Comparison of ENCODE assay signal across 9 cellular contexts in the genomic region with DNA sequence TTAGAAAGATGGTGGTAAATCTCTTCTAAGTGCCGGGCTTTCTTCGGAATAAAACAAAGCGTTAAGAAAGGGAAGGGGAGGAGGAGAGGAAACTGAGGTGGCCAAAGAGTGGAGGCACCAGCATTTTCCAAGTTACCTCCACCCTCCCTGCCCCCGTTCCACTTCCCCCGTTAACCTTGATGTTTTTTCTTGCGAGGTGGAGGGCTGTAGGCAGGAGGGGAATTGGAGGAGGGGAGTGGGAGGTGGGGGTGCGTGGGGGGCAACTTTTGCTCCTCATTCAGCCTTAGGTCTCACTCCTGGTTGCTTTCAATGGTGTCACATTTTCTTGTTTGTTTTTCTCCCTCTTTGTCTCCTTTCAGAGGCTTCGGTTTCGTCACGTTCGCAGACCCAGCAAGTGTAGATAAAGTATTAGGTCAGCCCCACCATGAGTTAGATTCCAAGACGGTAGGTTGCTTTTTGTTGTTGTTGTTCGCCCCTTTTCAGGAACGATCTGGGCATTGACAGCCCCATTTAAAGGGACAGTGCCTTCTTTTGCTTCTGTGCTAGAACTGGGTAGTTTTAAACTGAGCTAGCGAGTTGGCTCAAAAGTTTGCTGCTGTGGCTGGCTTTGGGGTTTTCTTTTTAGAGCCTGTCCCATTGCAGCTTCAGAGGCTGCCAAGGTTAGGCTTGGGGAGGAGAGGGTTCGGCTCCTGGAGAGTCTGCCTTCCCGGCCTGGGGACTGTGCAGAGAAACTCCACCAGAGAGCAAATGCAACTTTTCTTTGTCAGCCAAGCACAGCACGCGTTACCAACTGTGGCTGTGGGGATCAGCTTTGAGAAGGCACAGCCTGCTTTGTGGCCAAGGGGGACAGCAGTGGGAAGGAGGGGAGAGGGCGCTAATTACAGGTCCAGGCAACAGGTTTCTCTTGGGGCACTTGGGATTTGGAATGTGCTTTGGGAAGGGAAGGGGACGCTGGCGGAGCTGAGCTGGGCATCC. TPM values are rescaled to one million over a fixed set of nuclear protein-coding genes. Genes with fewer than 3 reads are reported as not detected.
DNase-seq lines count a peak whose midpoint lies in the region; ATAC-seq, FAIRE-seq and TF ChIP-seq lines count a peak whose summit lies in the region.
"Had no signal": no experiment of that assay in that cellular context is flagged by ENCODE, and none has a peak within 500 bp of the region (broad histone marks: within the 10 kb centered on the region; RNA-seq: fewer than 3 reads in every experiment).

No MANE protein-coding gene starts in this region.

- TF ChIP-seq EP300 in SK-N-SH (IDR thresholded peaks at IDR 0.05; ENCODE audit: borderline replicate concordance in 1 of 2, low read depth in 1 of 2, low read length in 1 of 2) (no peak), esophagus muscularis mucosa (IDR thresholded peaks at IDR 0.05) (no peak)

- FAIRE-seq in pancreas (lab: Jason Lieb, UNC) = no peak
- FAIRE-seq: colon had no signal

- intact Hi-C loops in esophagus muscularis mucosa (cut with DNase I) = no loop called here
- intact Hi-C loops in pancreas (cut with DNase I) = no loop called here

- peak overlapping the region; percentile 78 for H3K9ac ChIP-seq in SK-N-SH

- H3K9me3 ChIP-seq in SK-N-SH = no peaks in the 10 kb centered on the region
- H3K9me3 ChIP-seq in esophagus muscularis mucosa = no peaks in the 10 kb centered on the region
- H3K9me3 ChIP-seq in pancreas = no peaks in the 10 kb centered on the region

- CTCF ChIA-PET in SK-N-SH (lab: Yijun Ruan, JAX) = interaction anchor here (0.6 to 2.1 kb wide), 15 partner anchors 12 to 575 kb away, joined by 3 to 13 read pairs (median 5); no protein-coding TSS in a partner anchor

- H3K27me3 ChIP-seq in SK-N-SH (ENCODE audit: insufficient read depth) (no peaks in the 10 kb centered on the region), esophagus muscularis mucosa (no peaks in the 10 kb centered on the region), pancreas (no peaks in the 10 kb centered on the region)

- ATAC-seq in pancreas = peak in 2 of 4 donors; percentile 7 to 8
- no peak for ATAC-seq in GM18511 (IDR thresholded peaks at IDR 0.05; ENCODE audit: unreplicated experiment)
- ATAC-seq in GM19328 (IDR thresholded peaks at IDR 0.05; ENCODE audit: unreplicated experiment) = no peak

- TF ChIP-seq POLR2A in esophagus muscularis mucosa (IDR thresholded peaks at IDR 0.05; ENCODE audit: low read depth) = no peak

- H3K4me2 ChIP-seq in SK-N-SH = peak overlapping the region; percentile 91

- peaks cover 10 to 42% of the 10 kb centered on the region in 2 experiments; a peak in 3 of 4 replicates for H3K4me1 ChIP-seq in SK-N-SH (ENCODE audit: control insufficient read depth in 1 of 2, insufficient read depth in 2 of 2, low read depth in 1 of 2, low read length in 1 of 2)
- H3K4me1 ChIP-seq in esophagus muscularis mucosa = peaks cover 15 to 28% (median 28%) of the 10 kb centered on the region in 4 donors
- H3K4me1 ChIP-seq in pancreas = no peaks in the 10 kb centered on the region

- peaks cover 14% of the 10 kb centered on the region for H3F3A ChIP-seq in SK-N-SH (replicated peaks; ENCODE audit: insufficient read depth)

- H3K36me3 ChIP-seq in SK-N-SH (replicated peaks in 1 of 2; ENCODE audit: control insufficient read depth in 1 of 2, insufficient read depth in 2 of 2, low read length in 1 of 2) = peaks cover 20 to 42% of the 10 kb centered on the region in 2 experiments
- peaks cover 0 to 17% (median 13%) of the 10 kb centered on the region in 4 donors for H3K36me3 ChIP-seq in esophagus muscularis mucosa
- peaks cover 0 to 5% (median 5%) of the 10 kb centered on the region in 3 donors for H3K36me3 ChIP-seq in pancreas

- peaks cover 35% of the 10 kb centered on the region for H3K79me2 ChIP-seq in SK-N-SH (ENCODE audit: insufficient read depth)

- peak overlapping the region; percentile 96 for H3K27ac Mint-ChIP-seq in T-helper 1 cell treated with Interleukin-12 subunit alpha and Interleukin-12 subunit beta and Interleukin-4 antibody, amounts not matched to agents 30 μg/mL and 1 μg/mL, for 36 hours

- H3K4me3 ChIP-seq in SK-N-SH (ENCODE audit: low read depth in 2 of 2, low read length in 1 of 2) (peak overlapping the region; percentile 78 to 88), esophagus muscularis mucosa (peak overlapping the region; percentile 94 to 97 (median 96)), pancreas (peak overlapping the region; percentile 16 to 79 (median 71))

- DNase-seq in T-helper 1 cell (no peak), SK-N-SH (no peak), esophagus muscularis mucosa (ENCODE audit: extremely low spot score) (no peak), pancreas (peak in 1 of 6 donors; percentile 25), NCI-H2227 treated with DMSO at 0.1 percent for 48 hours (lab: John Stamatoyannopoulos, UW) (no peak)

- WGBS in SK-N-SH (ENCODE audit: low lambda C conversion rate) = 16% methylated on average over 22 of the region's 22 CpGs
- 24% methylated on average over 22 of the region's 22 CpGs for WGBS in esophagus muscularis mucosa
- 12 to 14% methylated on average over 22 of the region's 22 CpGs for WGBS in pancreas, 2 donors

- H3K27ac ChIP-seq in SK-N-SH (ENCODE audit: low read depth in 2 of 2, low read length in 1 of 2) = peak overlapping the region; percentile 31 to 93; a peak in 3 of 4 replicates
- H3K27ac ChIP-seq in esophagus muscularis mucosa (replicated peaks in 1 of 4) = peak overlapping the region; percentile 99
- peak overlapping the region in 1 of 4 donors; percentile 30 for H3K27ac ChIP-seq in pancreas

- peaks cover 45% of the 10 kb centered on the region for H3K36me3 Mint-ChIP-seq in T-helper 1 cell treated with Interleukin-12 subunit alpha and Interleukin-12 subunit beta and Interleukin-4 antibody, amounts not matched to agents 30 μg/mL and 1 μg/mL, for 36 hours (ENCODE audit: low read depth)

- H3K4me3 Mint-ChIP-seq in T-helper 1 cell treated with Interleukin-12 subunit alpha and Interleukin-12 subunit beta and Interleukin-4 antibody, amounts not matched to agents 30 μg/mL and 1 μg/mL, for 36 hours = peak overlapping the region; percentile 99

- H2AFZ ChIP-seq in SK-N-SH (ENCODE audit: low read depth) = peak overlapping the region; percentile 72; the same call in 1 of the 2 replicates

- POLR2A ChIA-PET in SK-N-SH (lab: Yijun Ruan, JAX) = interaction anchor here (0.6 to 2.3 kb wide), 7 partner anchors 12 to 555 kb away, joined by 3 to 11 read pairs (median 5); no protein-coding TSS in a partner anchor

- H3K27me3 Mint-ChIP-seq in T-helper 1 cell treated with Interleukin-12 subunit alpha and Interleukin-12 subunit beta and Interleukin-4 antibody, amounts not matched to agents 30 μg/mL and 1 μg/mL, for 36 hours (ENCODE audit: low read depth) = peaks cover 5% of the 10 kb centered on the region

- TF ChIP-seq CTCF in SK-N-SH (IDR thresholded peaks at IDR 0.05) (no peak), esophagus muscularis mucosa (IDR thresholded peaks at IDR 0.05) (no peak), pancreas (IDR thresholded peaks at IDR 0.05) (no peak)

- no peaks in the 10 kb centered on the region for H4K20me1 ChIP-seq in SK-N-SH (ENCODE audit: insufficient read depth)

- peaks cover 61% of the 10 kb centered on the region for H3K4me1 Mint-ChIP-seq in T-helper 1 cell treated with Interleukin-12 subunit alpha and Interleukin-12 subunit beta and Interleukin-4 antibody, amounts not matched to agents 30 μg/mL and 1 μg/mL, for 36 hours (ENCODE audit: low read depth)

- no peaks in the 10 kb centered on the region for H3K9me2 ChIP-seq in SK-N-SH

- no peaks in the 10 kb centered on the region for H3K9me3 Mint-ChIP-seq in T-helper 1 cell treated with Interleukin-12 subunit alpha and Interleukin-12 subunit beta and Interleukin-4 antibody, amounts not matched to agents 30 μg/mL and 1 μg/mL, for 36 hours

- TF ChIP-seq RAD21 in SK-N-SH (IDR thresholded peaks at IDR 0.05; ENCODE audit: low read length) = no peak

TF ChIP-seq in SK-N-SH, 30 proteins besides CTCF, POLR2A, EP300 and RAD21:
- TF ChIP-seq MXI1 (IDR thresholded peaks at IDR 0.05; ENCODE audit: low read depth, low read length) (peak; percentile 51; the same call in 1 of the 2 replicates), TAF1 (IDR thresholded peaks at IDR 0.05; ENCODE audit: borderline replicate concordance, low read depth, low read length) (no peak)

RNA-seq across cellular contexts. Expression of a gene that starts 1.9 kb away (rescaled TPM):
- polyA plus RNA-seq in SK-N-SH (2012; rRNA removed) (24.1 and 25.5 TPM in 2 replicates), pancreas (10 to 100 TPM; 10.4 to 18.7 TPM)
- polyA plus RNA-seq in SK-N-SH (2012; cell fraction: cytosol; rRNA removed) = 23.2 and 23.5 TPM in 2 replicates
- polyA plus RNA-seq in SK-N-SH (2012; cell fraction: nucleus; rRNA removed) = 25.7 and 34.7 TPM in 2 replicates
- total RNA-seq in esophagus muscularis mucosa (10 to 100 TPM; 28.8 to 39.0 (median 29.6) TPM), pancreas (10 to 100 TPM; 25.3 to 48.9 (median 33.8) TPM)
